ENCODE assay signal across 1 cellular context in genomic region chr3:160754855-160755747, GRCh38.
A peak's percentile ranks its signal among the peaks of the same experiment; 100 is the strongest.
TF ChIP-seq lines count a peak whose summit lies in the region.

No MANE protein-coding gene starts in this region.

TF ChIP-seq in K562, 482 proteins besides CTCF, POLR2A, EP300 and RAD21 (continued from another document and continues in another):
- TF ChIP-seq, protein P1, sequence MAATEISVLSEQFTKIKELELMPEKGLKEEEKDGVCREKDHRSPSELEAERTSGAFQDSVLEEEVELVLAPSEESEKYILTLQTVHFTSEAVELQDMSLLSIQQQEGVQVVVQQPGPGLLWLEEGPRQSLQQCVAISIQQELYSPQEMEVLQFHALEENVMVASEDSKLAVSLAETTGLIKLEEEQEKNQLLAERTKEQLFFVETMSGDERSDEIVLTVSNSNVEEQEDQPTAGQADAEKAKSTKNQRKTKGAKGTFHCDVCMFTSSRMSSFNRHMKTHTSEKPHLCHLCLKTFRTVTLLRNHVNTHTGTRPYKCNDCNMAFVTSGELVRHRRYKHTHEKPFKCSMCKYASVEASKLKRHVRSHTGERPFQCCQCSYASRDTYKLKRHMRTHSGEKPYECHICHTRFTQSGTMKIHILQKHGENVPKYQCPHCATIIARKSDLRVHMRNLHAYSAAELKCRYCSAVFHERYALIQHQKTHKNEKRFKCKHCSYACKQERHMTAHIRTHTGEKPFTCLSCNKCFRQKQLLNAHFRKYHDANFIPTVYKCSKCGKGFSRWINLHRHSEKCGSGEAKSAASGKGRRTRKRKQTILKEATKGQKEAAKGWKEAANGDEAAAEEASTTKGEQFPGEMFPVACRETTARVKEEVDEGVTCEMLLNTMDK (IDR thresholded peaks at IDR 0.05; ENCODE audit: borderline replicate concordance, insufficient read depth, low read depth, low read length, poor library complexity, severe bottlenecking) = no peak
- TF ChIP-seq RBM39 (optimal IDR thresholded peaks at IDR 0.05; ENCODE audit: low read depth, low read length) (no peak), CBFA2T2 (conservative IDR thresholded peaks at IDR 0.05) (no peak), ELF2 (CRISPR knock-in tag; IDR thresholded peaks at IDR 0.05) (0 out of 2 replicates have a peak, but pooled peaks have one; percentile 12), CXXC5 (CRISPR knock-in tag; IDR thresholded peaks at IDR 0.05) (peak; percentile 87), ZNF717 (CRISPR knock-in tag; IDR thresholded peaks at IDR 0.05) (no peak), E2F4 (CRISPR knock-in tag; IDR thresholded peaks at IDR 0.05; ENCODE audit: low read depth) (no peak), LCOR (CRISPR knock-in tag; IDR thresholded peaks at IDR 0.05) (peak; percentile 78), AFF1 (IDR thresholded peaks at IDR 0.05; ENCODE audit: low read depth in 1 of 2, partially characterized antibody in 2 of 2) (peak; percentile 38 to 46), RNF2 (IDR thresholded peaks at IDR 0.05) (peak; percentile 60; the same call in 1 of the 2 replicates), MXI1 (IDR thresholded peaks at IDR 0.05; ENCODE audit: low read depth, low read length) (no peak), NCOA6 (IDR thresholded peaks at IDR 0.05) (no peak), MED1 (CRISPR knock-in tag; IDR thresholded peaks at IDR 0.05; ENCODE audit: borderline replicate concordance) (no peak), RAD51 (IDR thresholded peaks at IDR 0.05; ENCODE audit: borderline replicate concordance, low read depth) (no peak), ZBTB17 (CRISPR knock-in tag; IDR thresholded peaks at IDR 0.05) (peak; percentile 88; the same call in 1 of the 2 replicates), NBN (IDR thresholded peaks at IDR 0.05; ENCODE audit: low read depth) (no peak; the same call in 1 of the 2 replicates), ZNF449 (CRISPR knock-in tag; IDR thresholded peaks at IDR 0.05) (no peak), CGGBP1 (CRISPR knock-in tag; IDR thresholded peaks at IDR 0.05) (no peak), ZNF140 (CRISPR knock-in tag; IDR thresholded peaks at IDR 0.05) (no peak), POLR2G (IDR thresholded peaks at IDR 0.05; ENCODE audit: low read depth, low read length) (peak; percentile 90), HMG20B (CRISPR knock-in tag; IDR thresholded peaks at IDR 0.05) (no peak), CREBBP (IDR thresholded peaks at IDR 0.05; ENCODE audit: low read depth, low read length) (no peak), HSF4 (CRISPR knock-in tag; IDR thresholded peaks at IDR 0.05; ENCODE audit: borderline replicate concordance) (no peak), TRIM25 (IDR thresholded peaks at IDR 0.05; ENCODE audit: borderline replicate concordance) (no peak), PTRF (tag; IDR thresholded peaks at IDR 0.05) (no peak), NFE2 (IDR thresholded peaks at IDR 0.05; ENCODE audit: low read depth) (no peak), SRSF9 (IDR thresholded peaks at IDR 0.05; ENCODE audit: borderline replicate concordance, low read depth, low read length) (no peak), IRF2 (CRISPR knock-in tag; IDR thresholded peaks at IDR 0.05) (no peak), USF2 (CRISPR knock-in tag; IDR thresholded peaks at IDR 0.05) (no peak), HLTF (IDR thresholded peaks at IDR 0.05) (no peak), PHF21A (IDR thresholded peaks at IDR 0.05; ENCODE audit: borderline replicate concordance, low read depth) (no peak), SPI1 (IDR thresholded peaks at IDR 0.05; ENCODE audit: borderline replicate concordance, low read depth, low read length) (no peak), KLF6 (CRISPR knock-in tag; IDR thresholded peaks at IDR 0.05; ENCODE audit: borderline replicate concordance) (no peak), ZNF41 (CRISPR knock-in tag; conservative IDR thresholded peaks at IDR 0.05) (no peak), GABPA (tag; conservative IDR thresholded peaks at IDR 0.05; ENCODE audit: low read depth) (no peak; the same call in 1 of the 2 replicates), NFXL1 (CRISPR knock-in tag; IDR thresholded peaks at IDR 0.05) (no peak), ZNF551 (CRISPR knock-in tag; IDR thresholded peaks at IDR 0.05) (no peak), MAZ (CRISPR knock-in tag; conservative IDR thresholded peaks at IDR 0.05 in 1 of 2, IDR thresholded peaks at IDR 0.05 in 1 of 2) (peak in 1 of 2 experiments; percentile 7; a peak in 1 of 4 replicates), RBM25 (IDR thresholded peaks at IDR 0.05; ENCODE audit: low read depth, low read length, severe bottlenecking) (no peak), CHD1 (IDR thresholded peaks at IDR 0.05; ENCODE audit: low read length) (no peak), U2AF2 (optimal IDR thresholded peaks at IDR 0.05; ENCODE audit: low read depth, low read length) (no peak), COPS2 (conservative IDR thresholded peaks at IDR 0.05) (no peak), SREBF1 (IDR thresholded peaks at IDR 0.05; ENCODE audit: borderline replicate concordance, low read depth, low read length) (no peak), CBFA2T3 (IDR thresholded peaks at IDR 0.05) (no peak), ZNF23 (CRISPR knock-in tag; IDR thresholded peaks at IDR 0.05) (no peak)
- TF ChIP-seq, protein P2, sequence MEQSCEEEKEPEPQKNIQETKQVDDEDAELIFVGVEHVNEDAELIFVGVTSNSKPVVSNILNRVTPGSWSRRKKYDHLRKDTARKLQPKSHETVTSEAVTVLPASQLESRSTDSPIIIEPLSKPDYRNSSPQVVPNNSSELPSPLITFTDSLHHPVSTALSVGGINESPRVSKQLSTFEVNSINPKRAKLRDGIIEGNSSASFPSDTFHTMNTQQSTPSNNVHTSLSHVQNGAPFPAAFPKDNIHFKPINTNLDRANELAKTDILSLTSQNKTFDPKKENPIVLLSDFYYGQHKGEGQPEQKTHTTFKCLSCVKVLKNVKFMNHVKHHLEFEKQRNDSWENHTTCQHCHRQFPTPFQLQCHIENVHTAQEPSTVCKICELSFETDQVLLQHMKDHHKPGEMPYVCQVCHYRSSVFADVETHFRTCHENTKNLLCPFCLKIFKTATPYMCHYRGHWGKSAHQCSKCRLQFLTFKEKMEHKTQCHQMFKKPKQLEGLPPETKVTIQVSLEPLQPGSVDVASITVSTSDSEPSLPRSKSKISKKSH (CRISPR knock-in tag; IDR thresholded peaks at IDR 0.05) = no peak
- TF ChIP-seq, protein P3, sequence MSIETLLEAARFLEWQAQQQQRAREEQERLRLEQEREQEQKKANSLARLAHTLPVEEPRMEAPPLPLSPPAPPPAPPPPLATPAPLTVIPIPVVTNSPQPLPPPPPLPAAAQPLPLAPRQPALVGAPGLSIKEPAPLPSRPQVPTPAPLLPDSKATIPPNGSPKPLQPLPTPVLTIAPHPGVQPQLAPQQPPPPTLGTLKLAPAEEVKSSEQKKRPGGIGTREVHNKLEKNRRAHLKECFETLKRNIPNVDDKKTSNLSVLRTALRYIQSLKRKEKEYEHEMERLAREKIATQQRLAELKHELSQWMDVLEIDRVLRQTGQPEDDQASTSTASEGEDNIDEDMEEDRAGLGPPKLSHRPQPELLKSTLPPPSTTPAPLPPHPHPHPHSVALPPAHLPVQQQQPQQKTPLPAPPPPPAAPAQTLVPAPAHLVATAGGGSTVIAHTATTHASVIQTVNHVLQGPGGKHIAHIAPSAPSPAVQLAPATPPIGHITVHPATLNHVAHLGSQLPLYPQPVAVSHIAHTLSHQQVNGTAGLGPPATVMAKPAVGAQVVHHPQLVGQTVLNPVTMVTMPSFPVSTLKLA (conservative IDR thresholded peaks at IDR 0.05) = peak; percentile 49 to 84
- TF ChIP-seq, protein P4, sequence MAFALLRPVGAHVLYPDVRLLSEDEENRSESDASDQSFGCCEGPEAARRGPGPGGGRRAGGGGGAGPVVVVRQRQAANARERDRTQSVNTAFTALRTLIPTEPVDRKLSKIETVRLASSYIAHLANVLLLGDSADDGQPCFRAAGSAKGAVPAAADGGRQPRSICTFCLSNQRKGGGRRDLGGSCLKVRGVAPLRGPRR (CRISPR knock-in tag; IDR thresholded peaks at IDR 0.05) = no peak
- TF ChIP-seq, protein P5, sequence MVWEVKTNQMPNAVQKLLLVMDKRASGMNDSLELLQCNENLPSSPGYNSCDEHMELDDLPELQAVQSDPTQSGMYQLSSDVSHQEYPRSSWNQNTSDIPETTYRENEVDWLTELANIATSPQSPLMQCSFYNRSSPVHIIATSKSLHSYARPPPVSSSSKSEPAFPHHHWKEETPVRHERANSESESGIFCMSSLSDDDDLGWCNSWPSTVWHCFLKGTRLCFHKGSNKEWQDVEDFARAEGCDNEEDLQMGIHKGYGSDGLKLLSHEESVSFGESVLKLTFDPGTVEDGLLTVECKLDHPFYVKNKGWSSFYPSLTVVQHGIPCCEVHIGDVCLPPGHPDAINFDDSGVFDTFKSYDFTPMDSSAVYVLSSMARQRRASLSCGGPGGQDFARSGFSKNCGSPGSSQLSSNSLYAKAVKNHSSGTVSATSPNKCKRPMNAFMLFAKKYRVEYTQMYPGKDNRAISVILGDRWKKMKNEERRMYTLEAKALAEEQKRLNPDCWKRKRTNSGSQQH (CRISPR knock-in tag; IDR thresholded peaks at IDR 0.05) = no peak
- TF ChIP-seq, protein P6, sequence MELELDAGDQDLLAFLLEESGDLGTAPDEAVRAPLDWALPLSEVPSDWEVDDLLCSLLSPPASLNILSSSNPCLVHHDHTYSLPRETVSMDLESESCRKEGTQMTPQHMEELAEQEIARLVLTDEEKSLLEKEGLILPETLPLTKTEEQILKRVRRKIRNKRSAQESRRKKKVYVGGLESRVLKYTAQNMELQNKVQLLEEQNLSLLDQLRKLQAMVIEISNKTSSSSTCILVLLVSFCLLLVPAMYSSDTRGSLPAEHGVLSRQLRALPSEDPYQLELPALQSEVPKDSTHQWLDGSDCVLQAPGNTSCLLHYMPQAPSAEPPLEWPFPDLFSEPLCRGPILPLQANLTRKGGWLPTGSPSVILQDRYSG (tag; conservative IDR thresholded peaks at IDR 0.05; ENCODE audit: low read depth) = no peak
